Comparison of ENCODE assay signal across 8 cellular contexts in the genomic region with DNA sequence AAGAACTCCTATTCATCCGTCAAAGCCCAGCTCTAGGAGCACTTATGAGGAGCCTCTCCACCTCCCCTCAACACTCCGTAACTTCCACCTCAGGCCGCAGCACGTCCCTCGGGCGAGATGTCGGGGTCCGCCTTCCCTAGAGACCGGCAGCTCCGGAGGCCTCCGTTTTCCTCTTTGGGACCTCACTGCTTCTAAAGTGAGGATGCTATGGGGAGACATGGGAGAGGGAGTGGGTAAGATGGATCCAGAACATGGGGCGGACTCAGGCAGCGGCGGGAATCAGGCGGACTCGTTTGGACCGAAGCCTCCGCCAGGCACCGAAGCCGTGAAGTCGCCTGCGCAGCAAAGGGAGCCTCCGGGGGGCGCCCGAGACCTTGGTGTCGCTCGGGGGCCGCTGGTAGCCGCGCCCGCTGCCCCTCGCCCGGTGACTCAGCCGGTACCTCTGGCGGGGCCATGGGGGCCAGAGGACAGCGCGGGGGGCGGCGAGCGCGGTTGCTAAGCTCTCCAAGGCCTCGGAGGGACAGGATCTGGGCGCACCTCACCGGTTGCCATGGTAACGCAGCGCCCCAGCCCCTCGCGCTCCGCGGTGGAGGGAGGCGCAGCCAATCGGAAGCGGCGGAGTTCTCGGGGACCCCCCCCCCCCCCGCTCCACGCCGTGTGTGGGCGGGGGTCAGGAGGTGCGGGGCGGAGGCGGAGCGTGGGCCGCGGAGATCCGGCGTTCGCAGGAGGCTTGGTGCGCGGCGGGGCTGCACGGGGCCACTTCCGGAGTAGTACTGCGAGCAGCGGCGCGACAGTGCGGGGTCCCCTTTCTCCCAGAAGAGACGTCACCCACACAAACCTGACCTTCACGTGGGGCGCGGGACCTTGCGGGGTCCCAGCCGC. TPM values are rescaled to one million over a fixed set of nuclear protein-coding genes. Genes with fewer than 3 reads are reported as not detected.
DNase-seq lines count a peak whose midpoint lies in the region; ATAC-seq and TF ChIP-seq lines count a peak whose summit lies in the region.

No MANE protein-coding gene starts in this region.

- H3K27ac ChIP-seq in ectodermal cell (ENCODE audit: insufficient read depth, low read depth, low read length, poor library complexity, severe bottlenecking) = no peak overlapping the region

- no peak for ATAC-seq in memory B cell (ENCODE audit: low read depth)
- ATAC-seq in GM21390 (IDR thresholded peaks at IDR 0.05; ENCODE audit: unreplicated experiment) = no peak

- POLR2A ChIA-PET in activated CD4-positive, alpha-beta memory T cell treated with anti-CD3 and anti-CD28 coated beads for 36 hours (lab: Charles Lee) = interaction anchor here (0.7 to 5.3 kb wide), 8 partner anchors 15 to 348 kb away, joined by 3 to 41 read pairs (median 4); no protein-coding TSS in a partner anchor

- H3K27me3 Mint-ChIP-seq in activated CD4-positive, alpha-beta memory T cell treated with anti-CD3 and anti-CD28 coated beads for 36 hours = peaks cover 10% of the 10 kb centered on the region
- H3K27me3 Mint-ChIP-seq in memory B cell = peaks cover 14% of the 10 kb centered on the region

- peak overlapping the region; percentile 68 for H3K4me3 Mint-ChIP-seq in activated CD4-positive, alpha-beta memory T cell treated with anti-CD3 and anti-CD28 coated beads for 36 hours
- peak overlapping the region; percentile 80 for H3K4me3 Mint-ChIP-seq in memory B cell

- CTCF ChIA-PET in activated CD4-positive, alpha-beta memory T cell treated with anti-CD3 and anti-CD28 coated beads for 36 hours (lab: Charles Lee) = interaction anchor here (0.6 to 8.5 kb wide), 29 partner anchors 14 to 348 kb away, joined by 3 to 288 read pairs (median 5); a partner anchor contains a TSS

- H3K9me3 ChIP-seq in ectodermal cell (ENCODE audit: control insufficient read depth, low read length) = no peaks in the 10 kb centered on the region

- peak overlapping the region; percentile 32 for H3K4me3 ChIP-seq in ectodermal cell (ENCODE audit: insufficient read depth, low read depth, low read length)

- peaks cover 20% of the 10 kb centered on the region for H3K4me1 ChIP-seq in ectodermal cell (ENCODE audit: control insufficient read depth, insufficient read depth, low read length)

- no peak overlapping the region for H3K27ac Mint-ChIP-seq in activated CD4-positive, alpha-beta memory T cell treated with anti-CD3 and anti-CD28 coated beads for 36 hours
- peak overlapping the region; percentile 55 for H3K27ac Mint-ChIP-seq in memory B cell

- no peaks in the 10 kb centered on the region for H3K9me3 Mint-ChIP-seq in activated CD4-positive, alpha-beta memory T cell treated with anti-CD3 and anti-CD28 coated beads for 36 hours
- H3K9me3 Mint-ChIP-seq in memory B cell = no peaks in the 10 kb centered on the region

- peaks cover 3% of the 10 kb centered on the region for H3K36me3 Mint-ChIP-seq in activated CD4-positive, alpha-beta memory T cell treated with anti-CD3 and anti-CD28 coated beads for 36 hours
- no peaks in the 10 kb centered on the region for H3K36me3 Mint-ChIP-seq in memory B cell

- TF ChIP-seq CTCF in GM12873 (IDR thresholded peaks at IDR 0.05; ENCODE audit: insufficient read depth, low read depth, low read length, missing control alignments) = peak; percentile 76

- WGBS in ectodermal cell, 2 experiments = 4 to 6% methylated on average over 84 of the region's 84 CpGs

- peaks cover 96% of the 10 kb centered on the region for H3K27me3 ChIP-seq in ectodermal cell (ENCODE audit: control insufficient read depth, insufficient read depth, low read length, poor library complexity, severe bottlenecking)

- peak; percentile 75 for DNase-seq in NCI-H2227 (lab: John Stamatoyannopoulos, UW; ENCODE audit: unreplicated experiment)
- DNase-seq in activated CD4-positive, alpha-beta memory T cell treated with anti-CD3 and anti-CD28 coated beads for 36 hours = peak; percentile 85
- DNase-seq in memory B cell (ENCODE audit: low spot score in 2 of 2) = peak; percentile 64 to 78
- DNase-seq in stimulated activated CD8-positive, alpha-beta memory T cell treated with anti-CD3 and anti-CD28 coated beads, Interleukin-2, amount 100 ng/mL, for 48 hours (ENCODE audit: low read depth in 2 of 2) = peak; percentile 78 to 80
- no peak for DNase-seq in SKM-1 (lab: John Stamatoyannopoulos, UW; ENCODE audit: unreplicated experiment)

- no peaks in the 10 kb centered on the region for H3K36me3 ChIP-seq in ectodermal cell (ENCODE audit: control insufficient read depth, insufficient read depth, low read length)

- peaks cover 21% of the 10 kb centered on the region for H3K4me1 Mint-ChIP-seq in activated CD4-positive, alpha-beta memory T cell treated with anti-CD3 and anti-CD28 coated beads for 36 hours (ENCODE audit: low read depth)
- H3K4me1 Mint-ChIP-seq in memory B cell = peaks cover 15% of the 10 kb centered on the region

- intact Hi-C loops in activated CD4-positive, alpha-beta memory T cell treated with anti-CD3 and anti-CD28 coated beads for 36 hours (cut with micrococcal nuclease) = loop anchor here (1.0 to 5.0 kb wide), 6 partner anchors 34 to 349 kb away; a partner anchor contains a TSS

RNA-seq across cellular contexts. Expression of a gene that starts 1.3 kb away (rescaled TPM):
- total RNA-seq in activated CD4-positive, alpha-beta memory T cell treated with anti-CD3 and anti-CD28 coated beads for 36 hours = 10 to 100 TPM; 13.1 to 13.2 TPM
- 0.56 TPM for polyA plus RNA-seq in ectodermal cell (2013, experiment 1 of 4)
- not detected for polyA plus RNA-seq in ectodermal cell (2013, experiment 2 of 4)
- 0.21 TPM for polyA plus RNA-seq in ectodermal cell (2013, experiment 3 of 4)
- polyA plus RNA-seq in ectodermal cell (2013, experiment 4 of 4) = 0.20 TPM

RNA-seq across cellular contexts. Expression of a gene that starts 11.8 kb away (rescaled TPM):
- total RNA-seq in activated CD4-positive, alpha-beta memory T cell treated with anti-CD3 and anti-CD28 coated beads for 36 hours = 10 to 100 TPM; 31.7 to 34.8 TPM
- 24.3 TPM for polyA plus RNA-seq in ectodermal cell (2013, experiment 1 of 4)
- 21.0 TPM for polyA plus RNA-seq in ectodermal cell (2013, experiment 2 of 4)
- 23.4 TPM for polyA plus RNA-seq in ectodermal cell (2013, experiment 3 of 4)
- 29.3 TPM for polyA plus RNA-seq in ectodermal cell (2013, experiment 4 of 4)

RNA-seq across cellular contexts. Expression of a gene that starts 23.7 kb away (rescaled TPM):
- 10 to 100 TPM; 29.4 to 31.1 TPM for total RNA-seq in activated CD4-positive, alpha-beta memory T cell treated with anti-CD3 and anti-CD28 coated beads for 36 hours
- 36.8 TPM for polyA plus RNA-seq in ectodermal cell (2013, experiment 1 of 4)
- 37.0 TPM for polyA plus RNA-seq in ectodermal cell (2013, experiment 2 of 4)
- polyA plus RNA-seq in ectodermal cell (2013, experiment 3 of 4) = 31.4 TPM
- polyA plus RNA-seq in ectodermal cell (2013, experiment 4 of 4) = 40.0 TPM

RNA-seq across cellular contexts. Expression of a gene that starts 28.5 kb away (rescaled TPM):
- under 1 TPM; 0.17 to 0.21 TPM for total RNA-seq in activated CD4-positive, alpha-beta memory T cell treated with anti-CD3 and anti-CD28 coated beads for 36 hours
- 10.9 TPM for polyA plus RNA-seq in ectodermal cell (2013, experiment 1 of 4)
- 12.4 TPM for polyA plus RNA-seq in ectodermal cell (2013, experiment 2 of 4)
- 6.5 TPM for polyA plus RNA-seq in ectodermal cell (2013, experiment 3 of 4)
- 7.7 TPM for polyA plus RNA-seq in ectodermal cell (2013, experiment 4 of 4)
